1 cellular context compared by ENCODE assay signal in the genomic region with DNA sequence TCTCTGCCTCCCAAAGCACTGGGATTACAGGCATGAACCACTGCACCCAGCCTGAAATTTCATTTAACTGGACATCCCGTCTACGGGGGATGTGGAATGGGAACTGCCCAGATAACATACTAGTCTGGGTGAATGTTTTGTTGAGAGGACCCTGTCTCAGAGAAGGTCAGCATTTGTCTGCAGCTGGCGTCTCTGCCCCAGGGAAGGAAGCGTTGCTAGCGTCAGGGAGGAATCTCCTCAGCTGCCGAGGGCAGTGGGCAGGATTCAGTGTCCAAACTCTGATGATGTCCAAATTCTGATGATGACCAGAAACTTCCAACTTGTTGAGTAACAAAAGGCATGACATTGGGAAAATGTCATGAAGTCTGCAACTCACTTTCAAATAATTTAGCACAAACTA.
TF ChIP-seq lines count a peak whose summit lies in the region.

No MANE protein-coding gene starts in this region.

TF ChIP-seq in H1, 55 proteins besides CTCF, POLR2A, EP300 and RAD21:
- no peak for TF ChIP-seq ASH2L (IDR thresholded peaks at IDR 0.05; ENCODE audit: low read length)
- no peak for TF ChIP-seq GABPA (IDR thresholded peaks at IDR 0.05; ENCODE audit: borderline replicate concordance, insufficient read depth, low read length)
- TF ChIP-seq TAF7 (optimal IDR thresholded peaks at IDR 0.05; ENCODE audit: borderline replicate concordance, low read depth, low read length), result no peak
- no peak for TF ChIP-seq BCL11A (IDR thresholded peaks at IDR 0.05; ENCODE audit: low read depth in 2 of 2, low read length in 2 of 2)
- TF ChIP-seq, protein P1, sequence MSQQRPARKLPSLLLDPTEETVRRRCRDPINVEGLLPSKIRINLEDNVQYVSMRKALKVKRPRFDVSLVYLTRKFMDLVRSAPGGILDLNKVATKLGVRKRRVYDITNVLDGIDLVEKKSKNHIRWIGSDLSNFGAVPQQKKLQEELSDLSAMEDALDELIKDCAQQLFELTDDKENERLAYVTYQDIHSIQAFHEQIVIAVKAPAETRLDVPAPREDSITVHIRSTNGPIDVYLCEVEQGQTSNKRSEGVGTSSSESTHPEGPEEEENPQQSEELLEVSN (IDR thresholded peaks at IDR 0.05), result no peak
- no peak for TF ChIP-seq JUN (IDR thresholded peaks at IDR 0.05; ENCODE audit: low read depth, low read length)
- TF ChIP-seq JUND (IDR thresholded peaks at IDR 0.05; ENCODE audit: low read length), result no peak
- TF ChIP-seq, protein P2, sequence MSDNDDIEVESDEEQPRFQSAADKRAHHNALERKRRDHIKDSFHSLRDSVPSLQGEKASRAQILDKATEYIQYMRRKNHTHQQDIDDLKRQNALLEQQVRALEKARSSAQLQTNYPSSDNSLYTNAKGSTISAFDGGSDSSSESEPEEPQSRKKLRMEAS (IDR thresholded peaks at IDR 0.05), result no peak
- TF ChIP-seq KDM5A (IDR thresholded peaks at IDR 0.05; ENCODE audit: low read length), result no peak
- TF ChIP-seq YY1 (IDR thresholded peaks at IDR 0.05; ENCODE audit: low read depth, low read length), result no peak
- no peak for TF ChIP-seq PHF8 (conservative IDR thresholded peaks at IDR 0.05; ENCODE audit: low read depth, low read length)
- TF ChIP-seq, protein P3, sequence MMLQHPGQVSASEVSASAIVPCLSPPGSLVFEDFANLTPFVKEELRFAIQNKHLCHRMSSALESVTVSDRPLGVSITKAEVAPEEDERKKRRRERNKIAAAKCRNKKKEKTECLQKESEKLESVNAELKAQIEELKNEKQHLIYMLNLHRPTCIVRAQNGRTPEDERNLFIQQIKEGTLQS (IDR thresholded peaks at IDR 0.05; ENCODE audit: insufficient read depth, low read depth, low read length), result no peak
- no peak for TF ChIP-seq BRCA1 (IDR thresholded peaks at IDR 0.05; ENCODE audit: low read depth, low read length)
- TF ChIP-seq EGR1 (IDR thresholded peaks at IDR 0.05; ENCODE audit: borderline replicate concordance, low read depth, low read length), result no peak
- TF ChIP-seq SIRT6 (IDR thresholded peaks at IDR 0.05; ENCODE audit: low read length), result no peak
- no peak for TF ChIP-seq KDM4A (IDR thresholded peaks at IDR 0.05; ENCODE audit: low read depth, low read length, severe bottlenecking)
- no peak for TF ChIP-seq HDAC2 (IDR thresholded peaks at IDR 0.05; ENCODE audit: borderline replicate concordance in 1 of 2, low read depth in 2 of 2, low read length in 2 of 2)
